Comparison of ENCODE assay signal across 1 cellular context in the genomic region with DNA sequence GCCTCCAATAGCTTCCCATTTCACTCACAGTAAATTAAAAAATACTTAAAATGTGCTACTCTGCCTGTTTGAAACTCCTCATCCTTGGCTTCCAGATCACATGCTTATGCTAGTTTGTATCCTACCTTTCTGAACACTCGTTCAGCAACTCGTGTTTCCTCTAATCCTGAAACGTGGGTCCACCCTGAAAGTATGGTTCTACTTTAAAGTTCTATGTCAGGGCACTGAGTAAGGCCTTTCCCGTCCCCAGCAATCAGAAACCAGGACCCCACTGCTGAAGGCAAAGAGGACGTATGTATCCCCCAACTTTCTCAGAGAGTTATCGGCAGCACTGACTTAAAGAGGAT.
TF ChIP-seq lines count a peak whose summit lies in the region.

No MANE protein-coding gene starts in this region.

TF ChIP-seq in HCT116, 20 proteins besides CTCF, POLR2A, EP300 and RAD21:
- no peak for TF ChIP-seq MAX (IDR thresholded peaks at IDR 0.05)
- no peak for TF ChIP-seq EZH2phosphoT487 (IDR thresholded peaks at IDR 0.05; ENCODE audit: borderline replicate concordance)
- no peak for TF ChIP-seq ELF1 (IDR thresholded peaks at IDR 0.05; ENCODE audit: borderline replicate concordance, low read depth)
- TF ChIP-seq FOSL1 (IDR thresholded peaks at IDR 0.05; ENCODE audit: low read depth) = no peak
- TF ChIP-seq CBX3 (IDR thresholded peaks at IDR 0.05; ENCODE audit: low read depth) = no peak
- no peak for TF ChIP-seq EZH2 (IDR thresholded peaks at IDR 0.05)
- TF ChIP-seq ATF3 (IDR thresholded peaks at IDR 0.05) = no peak
